7 cellular contexts compared by ENCODE assay signal in the genomic region with DNA sequence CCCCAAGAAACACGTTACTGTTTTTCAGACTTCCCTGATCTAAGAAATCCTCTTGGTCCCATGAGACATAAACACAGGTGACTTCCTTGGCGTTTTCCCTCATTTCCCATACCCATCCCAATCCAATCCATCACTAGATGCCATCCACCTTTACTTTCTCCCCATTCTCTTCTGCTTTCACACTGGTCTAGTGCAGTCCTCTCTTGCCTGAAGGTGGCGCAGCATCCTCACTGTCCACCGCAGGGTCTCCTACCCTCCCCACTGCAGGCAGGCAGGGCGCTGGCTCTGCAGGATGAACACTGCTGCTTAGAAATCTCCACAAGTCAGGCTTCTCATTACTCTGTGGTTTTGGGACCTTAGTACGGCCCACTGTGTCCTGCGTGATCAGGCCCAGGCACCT. TPM values are rescaled to one million over a fixed set of nuclear protein-coding genes. Genes with fewer than 3 reads are reported as not detected.
DNase-seq lines count a peak whose midpoint lies in the region; ATAC-seq and TF ChIP-seq lines count a peak whose summit lies in the region.

No MANE protein-coding gene starts in this region.

- no peak overlapping the region for H3K4me3 ChIP-seq in upper lobe of right lung

- peaks cover 87% of the 10 kb centered on the region for H3K4me1 Mint-ChIP-seq in HFFc6 (ENCODE audit: low read depth)

- no peak overlapping the region for H3K4me3 Mint-ChIP-seq in HFFc6

- peak; percentile 62 for TF ChIP-seq CTCF in HFFc6 (IDR thresholded peaks at IDR 0.05)
- peak; percentile 29 for TF ChIP-seq CTCF in upper lobe of right lung (IDR thresholded peaks at IDR 0.05)

- H3K9me3 ChIP-seq in upper lobe of right lung, result no peaks in the 10 kb centered on the region

- DNase-seq in HFFc6, result no peak
- DNase-seq in T-helper 1 cell, result peak in 4 of 5 donors; percentile 16 to 37 (median 33)
- peak; percentile 87 for DNase-seq in cerebellum (ENCODE audit: low spot score)
- peak; percentile 73 for DNase-seq in midbrain (lab: John Stamatoyannopoulos, UW)
- DNase-seq in upper lobe of right lung, result no peak
- no peak for DNase-seq in NCI-H1436 (lab: John Stamatoyannopoulos, UW)

- intact Hi-C loops in upper lobe of right lung (cut with DNase I), result no loop called here

- H3K9me3 Mint-ChIP-seq in HFFc6, result no peaks in the 10 kb centered on the region

- H3K4me1 ChIP-seq in upper lobe of right lung, result peaks cover 60% of the 10 kb centered on the region

- H3K27me3 ChIP-seq in upper lobe of right lung, result no peaks in the 10 kb centered on the region

- H3K36me3 ChIP-seq in upper lobe of right lung, result no peaks in the 10 kb centered on the region

- H3K27ac Mint-ChIP-seq in HFFc6, result peak overlapping the region; percentile 24; the same call in 1 of the 2 replicates

- H3K36me3 Mint-ChIP-seq in HFFc6 (ENCODE audit: low read depth), result no peaks in the 10 kb centered on the region

- no peak overlapping the region for H3K27ac ChIP-seq in upper lobe of right lung

- peaks cover 2% of the 10 kb centered on the region for H3K27me3 Mint-ChIP-seq in HFFc6 (ENCODE audit: insufficient read depth)

- ATAC-seq in upper lobe of right lung, result peak; percentile 55
- ATAC-seq in HG03354 (IDR thresholded peaks at IDR 0.05; ENCODE audit: poor library complexity, severe bottlenecking, unreplicated experiment), result no peak

RNA-seq across cellular contexts. Expression of gene RAB7A, which starts 58.2 kb away (rescaled TPM):
- 100 to 1,000 TPM; 311 to 355 (median 323) TPM for total RNA-seq in HFFc6 (2021; fragmentation: NEBNext Ultra II Directional; extraction: Animal tissue kit (Norgen Biotek cat#: 25700))
- total RNA-seq in cerebellum (33.6 TPM), upper lobe of right lung (306 TPM)

Comparison
In these comparisons a context has a peak if more than half of its experiments do, and no peak if none do; other contexts are left out.
1. DNase-seq: peak in T-helper 1 cell (4 of 5), cerebellum (single experiment) and midbrain (single experiment); none in HFFc6 (single experiment), upper lobe of right lung (single experiment) and NCI-H1436 (single experiment).